12 cellular contexts compared by ENCODE assay signal in genomic region chr15:38374024-38374423, GRCh38.
DNase-seq lines count a peak whose midpoint lies in the region; ATAC-seq and TF ChIP-seq lines count a peak whose summit lies in the region.
"Had no signal": no experiment of that assay in that cellular context is flagged by ENCODE, and none has a peak within 500 bp of the region (broad histone marks: within the 10 kb centered on the region; RNA-seq: fewer than 3 reads in every experiment).

No MANE protein-coding gene starts in this region.

- H3K4me3 ChIP-seq in left ventricle myocardium inferior (no peak overlapping the region), right atrium auricular region (no peak overlapping the region)

- TF ChIP-seq CTCF in left ventricle myocardium inferior (IDR thresholded peaks at IDR 0.05; ENCODE audit: borderline replicate concordance) (no peak), right atrium auricular region (IDR thresholded peaks at IDR 0.05) (no peak)

- DNase-seq in left ventricle myocardium inferior (no peak), right atrium auricular region (ENCODE audit: low spot score) (no peak), fibroblast of peridontal ligament (ENCODE audit: extremely low read depth) (peak; percentile 67), sciatic nerve (ENCODE audit: low spot score) (no peak), NCI-H2227 (lab: John Stamatoyannopoulos, UW; ENCODE audit: unreplicated experiment) (no peak)
- DNase-seq: ACHN; BE2C; C1 segment of cervical spinal cord; Caco-2; CD4-positive, CD25-positive, alpha-beta regulatory T cell; H9 had no signal

- H3K4me1 ChIP-seq in left ventricle myocardium inferior (peaks cover 54% of the 10 kb centered on the region), right atrium auricular region (peaks cover 0 to 20% of the 10 kb centered on the region in 2 donors)
- H3K4me1 ChIP-seq: BE2C, Caco-2 had no signal

- no peaks in the 10 kb centered on the region for H3K36me3 ChIP-seq in left ventricle myocardium inferior
- no peaks in the 10 kb centered on the region for H3K36me3 ChIP-seq in right atrium auricular region
- H3K36me3 ChIP-seq: BE2C had no signal

- H3K9me3 ChIP-seq in left ventricle myocardium inferior (replicated peaks): no peaks in the 10 kb centered on the region
- H3K9me3 ChIP-seq in right atrium auricular region: no peaks in the 10 kb centered on the region
- H3K9me3 ChIP-seq: BE2C, Caco-2 had no signal

- H3K27ac ChIP-seq in left ventricle myocardium inferior (replicated peaks) (peak overlapping the region; percentile 74), right atrium auricular region (no peak overlapping the region)

- intact Hi-C loops in left ventricle myocardium inferior (cut with micrococcal nuclease) (no loop called here), sciatic nerve (cut with DNase I) (no loop called here)

- H3K27me3 ChIP-seq in left ventricle myocardium inferior (ENCODE audit: low read depth) (no peaks in the 10 kb centered on the region), right atrium auricular region (no peaks in the 10 kb centered on the region)
- H3K27me3 ChIP-seq: BE2C had no signal

- ATAC-seq in sciatic nerve (peak; percentile 37), GM21447 (IDR thresholded peaks at IDR 0.05; ENCODE audit: unreplicated experiment) (no peak)
